8 cellular contexts compared by ENCODE assay signal in the genomic region with DNA sequence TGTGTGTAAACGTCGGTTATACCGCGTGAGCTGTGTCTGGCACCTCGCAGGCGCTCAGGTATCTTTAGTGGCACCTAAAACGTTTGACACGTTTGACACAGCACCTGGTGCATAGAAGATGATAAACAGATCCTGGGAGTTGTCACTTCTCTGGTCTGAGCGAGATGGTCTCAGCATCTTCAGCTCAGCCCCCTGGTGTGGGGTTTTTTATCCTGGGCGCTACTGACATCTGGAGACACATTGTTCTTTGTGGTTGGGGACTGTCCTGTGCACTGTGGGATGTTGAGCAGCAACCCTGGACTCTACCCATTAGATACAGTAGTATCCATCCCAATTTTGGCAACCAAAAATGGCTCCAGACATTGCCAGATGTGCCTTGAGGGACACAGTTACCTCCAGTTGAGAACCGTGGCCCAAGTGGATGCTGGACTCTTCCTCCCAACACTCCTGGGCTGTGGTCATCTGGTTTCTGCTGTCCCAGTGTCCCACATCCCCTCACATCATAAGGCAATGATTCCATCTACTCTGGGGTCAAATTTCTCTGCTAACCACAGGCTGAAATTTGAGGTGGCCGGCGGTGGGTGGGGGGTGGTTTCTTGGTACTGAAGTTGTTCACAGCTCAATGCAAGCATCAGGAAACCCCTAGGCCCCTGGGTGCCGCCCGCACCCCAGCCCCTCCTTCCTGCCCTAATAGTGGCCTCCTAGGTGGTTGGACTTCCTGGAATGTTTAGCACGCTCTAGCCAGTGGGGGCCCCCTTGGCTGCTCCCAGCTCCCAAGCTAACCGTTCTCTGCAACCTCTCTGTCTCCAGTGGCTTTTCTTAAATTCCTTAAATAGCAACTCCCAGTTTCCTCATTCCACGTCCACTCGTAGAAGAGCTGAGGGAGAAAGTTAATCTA.
DNase-seq lines count a peak whose midpoint lies in the region; ATAC-seq, FAIRE-seq and TF ChIP-seq lines count a peak whose summit lies in the region.

No MANE protein-coding gene starts in this region.

- H2BK120ac ChIP-seq in mesendoderm (ENCODE audit: low read depth, low read length): no peak overlapping the region

- peak overlapping the region; percentile 9; the same call in 1 of the 3 replicates for H3K27ac ChIP-seq in K562 (ENCODE audit: extremely low read depth, low read depth, low read length)
- peak overlapping the region; percentile 47 for H3K27ac ChIP-seq in mesendoderm (ENCODE audit: low read depth, low read length)
- H3K27ac ChIP-seq in A673 (ENCODE audit: low read depth, low read length, poor library complexity, severe bottlenecking): no peak overlapping the region

- H3K36me3 ChIP-seq in K562 (ENCODE audit: control insufficient read depth, insufficient read depth, low read length) (peaks cover 68% of the 10 kb centered on the region; the same call in 2 of the 3 replicates), mesendoderm (ENCODE audit: control insufficient read depth, insufficient read depth, low read length) (peaks cover 9% of the 10 kb centered on the region), A673 (ENCODE audit: insufficient read depth, low read length, poor library complexity, severe bottlenecking) (no peaks in the 10 kb centered on the region)

- H3K9me3 ChIP-seq in K562 (replicated peaks; ENCODE audit: control insufficient read depth, insufficient read depth, low read depth, low read length) (no peaks in the 10 kb centered on the region), A673 (ENCODE audit: low read depth, low read length, poor library complexity, severe bottlenecking) (no peaks in the 10 kb centered on the region)

- CTCF ChIA-PET in K562 (lab: Yijun Ruan, JAX; ENCODE audit: low intra/inter-chr PET ratio): no interaction called here
- CTCF ChIA-PET in A673 (lab: Charles Lee): no interaction called here

- H3K79me2 ChIP-seq in K562 (ENCODE audit: control insufficient read depth, insufficient read depth, low read length) (no peaks in the 10 kb centered on the region), mesendoderm (ENCODE audit: control insufficient read depth, insufficient read depth, low read length) (no peaks in the 10 kb centered on the region)

- H3K4me2 ChIP-seq in K562 (ENCODE audit: insufficient read depth, low read length): no peak overlapping the region
- H3K4me2 ChIP-seq in mesendoderm (ENCODE audit: low read length): no peak overlapping the region

- H3K9me1 ChIP-seq in K562 (ENCODE audit: control insufficient read depth, insufficient read depth, low read length): no peaks in the 10 kb centered on the region

- peak; percentile 42 for FAIRE-seq in K562 (lab: Jason Lieb, UNC)

- H3K79me1 ChIP-seq in mesendoderm (ENCODE audit: low read length): no peaks in the 10 kb centered on the region

- TF ChIP-seq POLR2A in K562 (conservative IDR thresholded peaks at IDR 0.05): no peak

- no peak overlapping the region for H2AFZ ChIP-seq in K562 (ENCODE audit: low read depth, low read length)

- WGBS in K562 (ENCODE audit: insufficient coverage, low coverage, missing lambda C conversion rate): 64% methylated on average over 19 of the region's 19 CpGs
- WGBS in mesendoderm (ENCODE audit: extremely low coverage, insufficient coverage, low lambda C conversion rate): no CpG with 5 or more reads among the region's 19 CpGs

- H2BK15ac ChIP-seq in mesendoderm (replicated peaks; ENCODE audit: low read depth): no peak overlapping the region

- TF ChIP-seq RAD21 in K562 (CRISPR knock-in tag; conservative IDR thresholded peaks at IDR 0.05 in 1 of 2, IDR thresholded peaks at IDR 0.05 in 1 of 2): 0 out of 4 replicates have a peak, but pooled peaks of 1 of the 2 experiments have one; percentile 4

- no peak for TF ChIP-seq EP300 in K562 (IDR thresholded peaks at IDR 0.05; ENCODE audit: low read length)

- no peaks in the 10 kb centered on the region for H4K20me1 ChIP-seq in K562 (replicated peaks; ENCODE audit: control insufficient read depth, insufficient read depth, low read length)

- ATAC-seq in K562 (peak; percentile 75), HG02840 (IDR thresholded peaks at IDR 0.05; ENCODE audit: low FRiP score, unreplicated experiment) (no peak), HG02852 (IDR thresholded peaks at IDR 0.05; ENCODE audit: unreplicated experiment) (no peak)

- no peak overlapping the region for H4K8ac ChIP-seq in mesendoderm (ENCODE audit: low read depth, low read length)

- H3K23ac ChIP-seq in mesendoderm (ENCODE audit: low read length): no peak overlapping the region

- no peak overlapping the region for H4K5ac ChIP-seq in mesendoderm (ENCODE audit: low read length)

- peak; percentile 81 for DNase-seq in AG08396 (ENCODE audit: low spot score)
- peak; percentile 64 for DNase-seq in HT-29 (ENCODE audit: low spot score)
- peak in 1 of 4 experiments; percentile 33 for DNase-seq in K562 (ENCODE audit: extremely low read depth in 1 of 4, low spot score in 3 of 4)
- DNase-seq in mesendoderm: peak; percentile 92
- no peak for DNase-seq in NCI-H69 (lab: John Stamatoyannopoulos, UW)
- DNase-seq in A673 (ENCODE audit: low spot score): no peak

- intact Hi-C loops in K562 (cut with micrococcal nuclease): no loop called here
- intact Hi-C loops in A673 (cut with micrococcal nuclease; ENCODE audit: unreplicated experiment): no loop called here

- POLR2A ChIA-PET in K562 (lab: Yijun Ruan, JAX): interaction anchor here (0.9 kb wide), 1 partner anchor 21 kb away, joined by 3 read pairs; no protein-coding TSS in a partner anchor
- POLR2A ChIA-PET in A673 (lab: Charles Lee; ENCODE audit: low non-redundant PET): no interaction called here

- H3K4ac ChIP-seq in mesendoderm (ENCODE audit: low read depth, low read length): no peak overlapping the region

- H3K27me3 ChIP-seq in K562 (ENCODE audit: control insufficient read depth in 2 of 2, insufficient read depth in 2 of 2, low read length in 2 of 2) (no peaks in the 10 kb centered on the region), mesendoderm (ENCODE audit: insufficient read depth, low read length, poor library complexity) (no peaks in the 10 kb centered on the region), A673 (replicated peaks; ENCODE audit: insufficient read depth, low read depth, low read length, poor library complexity) (no peaks in the 10 kb centered on the region)

- no peak overlapping the region for H3K4me3 ChIP-seq in K562
- H3K4me3 ChIP-seq in mesendoderm (ENCODE audit: low read length): no peak overlapping the region
- H3K4me3 ChIP-seq in A673 (ENCODE audit: low read depth, low read length, poor library complexity, severe bottlenecking): no peak overlapping the region

- H2AK5ac ChIP-seq in mesendoderm (ENCODE audit: low read length): no peak overlapping the region

- H3K9ac ChIP-seq in K562 (ENCODE audit: insufficient read depth in 1 of 2, low read depth in 2 of 2, low read length in 2 of 2) (peak overlapping the region in 1 of 2 experiments; percentile 61; a peak in 1 of 4 replicates), mesendoderm (ENCODE audit: low read length) (no peak overlapping the region)

- TF ChIP-seq CTCF in K562 (IDR thresholded peaks at IDR 0.05 in 2 of 3, conservative IDR thresholded peaks at IDR 0.05 in 1 of 3; ENCODE audit: insufficient read depth in 2 of 3, low read depth in 1 of 3, low read length in 3 of 3): no peak
- TF ChIP-seq CTCF in A673 (conservative IDR thresholded peaks at IDR 0.05; ENCODE audit: low read depth, low read length): no peak

- peaks cover 0 to 7% of the 10 kb centered on the region in 2 experiments; a peak in 2 of 5 replicates for H3K4me1 ChIP-seq in K562 (replicated peaks in 1 of 2; ENCODE audit: control insufficient read depth in 2 of 2, insufficient read depth in 2 of 2, low read length in 2 of 2)
- no peaks in the 10 kb centered on the region for H3K4me1 ChIP-seq in mesendoderm (ENCODE audit: control insufficient read depth, low read depth, low read length)
- H3K4me1 ChIP-seq in A673 (ENCODE audit: insufficient read depth, low read length, poor library complexity, severe bottlenecking): no peaks in the 10 kb centered on the region

- in situ Hi-C loops in K562 (cut with MboI): no loop called here

- H3K56ac ChIP-seq in mesendoderm (ENCODE audit: low read length): no peak overlapping the region

- peak overlapping the region; percentile 4 for H3K18ac ChIP-seq in mesendoderm (ENCODE audit: low read length)

- no TSS peak for BruUV-seq in K562 (replicated peaks; lab: Mats Ljungman, UMichigan)
- BruUV-seq in A673 (replicated peaks; lab: Mats Ljungman, UMichigan): no TSS peak

- H2BK5ac ChIP-seq in mesendoderm (ENCODE audit: low read length): no peak overlapping the region

TF ChIP-seq in K562, 482 proteins besides CTCF, POLR2A, EP300 and RAD21 (continues in another document):
- no peak for TF ChIP-seq ZNF239 (CRISPR knock-in tag; IDR thresholded peaks at IDR 0.05)
- peak; percentile 27; the same call in 1 of the 2 replicates for TF ChIP-seq VEZF1 (CRISPR knock-in tag; IDR thresholded peaks at IDR 0.05)
- no peak for TF ChIP-seq THRAP3 (IDR thresholded peaks at IDR 0.05; ENCODE audit: borderline replicate concordance)
- TF ChIP-seq WHSC1 (IDR thresholded peaks at IDR 0.05; ENCODE audit: low read length): no peak
- no peak for TF ChIP-seq RBM39 (optimal IDR thresholded peaks at IDR 0.05; ENCODE audit: low read depth, low read length)
- TF ChIP-seq ZNF740 (CRISPR knock-in tag; IDR thresholded peaks at IDR 0.05): 0 out of 2 replicates have a peak, but pooled peaks have one; percentile 32
- no peak for TF ChIP-seq ZNF740 (tag; IDR thresholded peaks at IDR 0.05)

Comparison
In these comparisons a context has a peak if more than half of its experiments do, and no peak if none do; other contexts are left out.
1. DNase-seq: peak in AG08396 (single experiment), HT-29 (single experiment) and mesendoderm (single experiment); none in NCI-H69 (single experiment) and A673 (single experiment).